In genomic region chr1:225476100-225476511, GRCh38 we compare ENCODE assay signal across 2 cellular contexts.
A peak's percentile ranks its signal among the peaks of the same experiment; 100 is the strongest.
TF ChIP-seq lines count a peak whose summit lies in the region.

No MANE protein-coding gene starts in this region.

TF ChIP-seq in HEK293, 187 proteins besides CTCF, POLR2A, EP300 and RAD21:
- no peak for TF ChIP-seq ZNF785 (tag by site-specific recombination; IDR thresholded peaks at IDR 0.05)
- TF ChIP-seq ZNF280D (tag by site-specific recombination; IDR thresholded peaks at IDR 0.05), result 0 out of 2 replicates have a peak, but pooled peaks have one; percentile 37
- TF ChIP-seq, protein P1, sequence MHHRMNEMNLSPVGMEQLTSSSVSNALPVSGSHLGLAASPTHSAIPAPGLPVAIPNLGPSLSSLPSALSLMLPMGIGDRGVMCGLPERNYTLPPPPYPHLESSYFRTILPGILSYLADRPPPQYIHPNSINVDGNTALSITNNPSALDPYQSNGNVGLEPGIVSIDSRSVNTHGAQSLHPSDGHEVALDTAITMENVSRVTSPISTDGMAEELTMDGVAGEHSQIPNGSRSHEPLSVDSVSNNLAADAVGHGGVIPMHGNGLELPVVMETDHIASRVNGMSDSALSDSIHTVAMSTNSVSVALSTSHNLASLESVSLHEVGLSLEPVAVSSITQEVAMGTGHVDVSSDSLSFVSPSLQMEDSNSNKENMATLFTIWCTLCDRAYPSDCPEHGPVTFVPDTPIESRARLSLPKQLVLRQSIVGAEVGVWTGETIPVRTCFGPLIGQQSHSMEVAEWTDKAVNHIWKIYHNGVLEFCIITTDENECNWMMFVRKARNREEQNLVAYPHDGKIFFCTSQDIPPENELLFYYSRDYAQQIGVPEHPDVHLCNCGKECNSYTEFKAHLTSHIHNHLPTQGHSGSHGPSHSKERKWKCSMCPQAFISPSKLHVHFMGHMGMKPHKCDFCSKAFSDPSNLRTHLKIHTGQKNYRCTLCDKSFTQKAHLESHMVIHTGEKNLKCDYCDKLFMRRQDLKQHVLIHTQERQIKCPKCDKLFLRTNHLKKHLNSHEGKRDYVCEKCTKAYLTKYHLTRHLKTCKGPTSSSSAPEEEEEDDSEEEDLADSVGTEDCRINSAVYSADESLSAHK (tag by site-specific recombination; IDR thresholded peaks at IDR 0.05), result no peak
- no peak for TF ChIP-seq PBX3 (CRISPR knock-in tag; IDR thresholded peaks at IDR 0.05)
- TF ChIP-seq ZNF777 (tag by site-specific recombination; IDR thresholded peaks at IDR 0.05; ENCODE audit: borderline replicate concordance), result no peak
- TF ChIP-seq ZNF311 (tag by site-specific recombination; IDR thresholded peaks at IDR 0.05; ENCODE audit: borderline replicate concordance), result no peak
- TF ChIP-seq ZNF10 (tag by site-specific recombination; IDR thresholded peaks at IDR 0.05), result peak; percentile 100
- no peak for TF ChIP-seq SP3 (tag by site-specific recombination; IDR thresholded peaks at IDR 0.05)

TF ChIP-seq in GM12878, 131 proteins besides CTCF, POLR2A, EP300 and RAD21:
- no peak for TF ChIP-seq SKIL (IDR thresholded peaks at IDR 0.05; ENCODE audit: low read depth, poor library complexity, severe bottlenecking)
- no peak for TF ChIP-seq ZZZ3 (IDR thresholded peaks at IDR 0.05; ENCODE audit: control insufficient read depth, insufficient read length, low read depth)
- TF ChIP-seq, protein P2, sequence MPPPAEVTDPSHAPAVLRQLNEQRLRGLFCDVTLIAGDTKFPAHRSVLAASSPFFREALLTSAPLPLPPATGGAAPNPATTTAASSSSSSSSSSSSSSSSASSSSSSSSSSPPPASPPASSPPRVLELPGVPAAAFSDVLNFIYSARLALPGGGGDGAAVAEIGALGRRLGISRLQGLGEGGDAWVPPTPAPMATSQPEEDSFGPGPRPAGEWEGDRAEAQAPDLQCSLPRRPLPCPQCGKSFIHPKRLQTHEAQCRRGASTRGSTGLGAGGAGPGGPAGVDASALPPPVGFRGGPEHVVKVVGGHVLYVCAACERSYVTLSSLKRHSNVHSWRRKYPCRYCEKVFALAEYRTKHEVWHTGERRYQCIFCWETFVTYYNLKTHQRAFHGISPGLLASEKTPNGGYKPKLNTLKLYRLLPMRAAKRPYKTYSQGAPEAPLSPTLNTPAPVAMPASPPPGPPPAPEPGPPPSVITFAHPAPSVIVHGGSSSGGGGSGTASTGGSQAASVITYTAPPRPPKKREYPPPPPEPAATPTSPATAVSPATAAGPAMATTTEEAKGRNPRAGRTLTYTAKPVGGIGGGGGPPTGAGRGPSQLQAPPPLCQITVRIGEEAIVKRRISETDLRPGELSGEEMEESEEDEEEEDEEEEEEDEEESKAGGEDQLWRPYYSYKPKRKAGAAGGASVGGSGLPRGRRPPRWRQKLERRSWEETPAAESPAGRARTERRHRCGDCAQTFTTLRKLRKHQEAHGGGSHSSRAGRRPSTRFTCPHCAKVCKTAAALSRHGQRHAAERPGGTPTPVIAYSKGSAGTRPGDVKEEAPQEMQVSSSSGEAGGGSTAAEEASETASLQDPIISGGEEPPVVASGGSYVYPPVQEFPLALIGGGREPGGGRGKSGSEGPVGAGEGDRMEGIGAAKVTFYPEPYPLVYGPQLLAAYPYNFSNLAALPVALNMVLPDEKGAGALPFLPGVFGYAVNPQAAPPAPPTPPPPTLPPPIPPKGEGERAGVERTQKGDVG (CRISPR knock-in tag; IDR thresholded peaks at IDR 0.05), result no peak
- no peak for TF ChIP-seq BMI1 (IDR thresholded peaks at IDR 0.05; ENCODE audit: borderline replicate concordance)
- TF ChIP-seq IKZF2 (IDR thresholded peaks at IDR 0.05), result no peak
- TF ChIP-seq MAX (IDR thresholded peaks at IDR 0.05; ENCODE audit: low read depth, low read length), result no peak
- no peak for TF ChIP-seq MTA2 (IDR thresholded peaks at IDR 0.05; ENCODE audit: low read depth)
- TF ChIP-seq, protein P3, sequence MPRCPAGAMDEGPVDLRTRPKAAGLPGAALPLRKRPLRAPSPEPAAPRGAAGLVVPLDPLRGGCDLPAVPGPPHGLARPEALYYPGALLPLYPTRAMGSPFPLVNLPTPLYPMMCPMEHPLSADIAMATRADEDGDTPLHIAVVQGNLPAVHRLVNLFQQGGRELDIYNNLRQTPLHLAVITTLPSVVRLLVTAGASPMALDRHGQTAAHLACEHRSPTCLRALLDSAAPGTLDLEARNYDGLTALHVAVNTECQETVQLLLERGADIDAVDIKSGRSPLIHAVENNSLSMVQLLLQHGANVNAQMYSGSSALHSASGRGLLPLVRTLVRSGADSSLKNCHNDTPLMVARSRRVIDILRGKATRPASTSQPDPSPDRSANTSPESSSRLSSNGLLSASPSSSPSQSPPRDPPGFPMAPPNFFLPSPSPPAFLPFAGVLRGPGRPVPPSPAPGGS (IDR thresholded peaks at IDR 0.05; ENCODE audit: borderline replicate concordance, insufficient read depth, low read depth, low read length, poor library complexity, severe bottlenecking), result no peak
- TF ChIP-seq ZNF687 (IDR thresholded peaks at IDR 0.05), result no peak
- TF ChIP-seq YBX1 (IDR thresholded peaks at IDR 0.05), result no peak
TF ChIP-seq in GM12878: peak in this region for 0.
